In the genomic region with DNA sequence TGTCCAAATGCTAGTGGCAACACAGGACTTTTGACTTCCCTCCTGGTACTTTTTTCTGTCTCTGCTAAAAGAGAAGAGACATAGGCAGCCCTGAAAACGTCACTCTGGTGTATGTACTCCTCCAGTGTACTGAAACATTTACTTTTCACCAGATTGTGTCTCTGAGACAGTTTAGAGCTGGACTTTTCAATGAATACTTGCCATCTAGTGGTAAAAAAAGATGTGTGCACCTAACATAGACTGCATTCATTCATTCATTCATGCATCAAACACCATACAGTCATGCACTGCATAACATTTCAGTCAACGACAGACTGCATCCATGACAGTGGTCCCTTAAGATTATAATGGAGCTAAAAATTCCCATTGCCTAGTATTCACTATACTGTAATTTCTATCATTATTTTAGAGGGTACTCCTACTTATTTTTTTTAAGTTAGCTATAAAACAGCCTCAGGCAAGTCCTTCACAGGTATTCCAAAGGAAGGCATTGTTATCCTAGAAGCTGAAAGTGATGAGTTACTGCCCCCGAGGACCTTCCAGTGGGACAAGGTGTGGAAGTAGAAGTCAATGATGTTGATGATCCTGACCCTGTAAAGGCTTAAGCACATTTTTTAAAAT, we compare ENCODE assay signal across 8 cellular contexts.
DNase-seq lines count a peak whose midpoint lies in the region; ATAC-seq and TF ChIP-seq lines count a peak whose summit lies in the region.

No MANE protein-coding gene starts in this region.

- H3K27me3 Mint-ChIP-seq in natural killer cell (ENCODE audit: low read depth in 2 of 2) (peaks cover 8 to 23% of the 10 kb centered on the region in 2 donors), type B pancreatic cell (peaks cover 19% of the 10 kb centered on the region)
- peaks cover 8 to 23% of the 10 kb centered on the region in 2 donors for H3K27me3 Mint-ChIP-seq in natural killer cell treated with Interleukin-12 subunit alpha and Interleukin-12 subunit beta and Interleukin-15 and Interleukin-18, amount 100 ng/mL, for 72 hours

- no peak overlapping the region for H3K27ac Mint-ChIP-seq in natural killer cell
- no peak overlapping the region for H3K27ac Mint-ChIP-seq in natural killer cell treated with Interleukin-12 subunit alpha and Interleukin-12 subunit beta and Interleukin-15 and Interleukin-18, amount 100 ng/mL, for 72 hours
- no peak overlapping the region for H3K27ac Mint-ChIP-seq in type B pancreatic cell

- H3K36me3 Mint-ChIP-seq in natural killer cell, result no peaks in the 10 kb centered on the region
- no peaks in the 10 kb centered on the region for H3K36me3 Mint-ChIP-seq in natural killer cell treated with Interleukin-12 subunit alpha and Interleukin-12 subunit beta and Interleukin-15 and Interleukin-18, amount 100 ng/mL, for 72 hours
- no peaks in the 10 kb centered on the region for H3K36me3 Mint-ChIP-seq in type B pancreatic cell

- no peaks in the 10 kb centered on the region for H3K4me1 Mint-ChIP-seq in natural killer cell
- H3K4me1 Mint-ChIP-seq in natural killer cell treated with Interleukin-12 subunit alpha and Interleukin-12 subunit beta and Interleukin-15 and Interleukin-18, amount 100 ng/mL, for 72 hours (ENCODE audit: low read depth in 2 of 2), result no peaks in the 10 kb centered on the region
- no peaks in the 10 kb centered on the region for H3K4me1 Mint-ChIP-seq in type B pancreatic cell (ENCODE audit: unreplicated experiment)

- DNase-seq in natural killer cell (no peak), Kasumi-1 (lab: John Stamatoyannopoulos, UW) (peak; percentile 17 to 62), amniotic epithelial cell (ENCODE audit: low read depth) (peak; percentile 40), iris pigment epithelial cell (ENCODE audit: low read depth) (peak; percentile 33), type B pancreatic cell (ENCODE audit: extremely low spot score, unreplicated experiment) (no peak)
- no peak for DNase-seq in natural killer cell treated with Interleukin-12 subunit alpha and Interleukin-12 subunit beta and Interleukin-15 and Interleukin-18, amount 100 ng/mL, for 72 hours (ENCODE audit: low spot score)

- H3K4me3 Mint-ChIP-seq in natural killer cell, result no peak overlapping the region
- H3K4me3 Mint-ChIP-seq in natural killer cell treated with Interleukin-12 subunit alpha and Interleukin-12 subunit beta and Interleukin-15 and Interleukin-18, amount 100 ng/mL, for 72 hours, result no peak overlapping the region
- no peak overlapping the region for H3K4me3 Mint-ChIP-seq in type B pancreatic cell

- intact Hi-C loops in natural killer cell (cut with micrococcal nuclease), result loop anchor here (1.0 kb wide), 1 partner anchor 376 kb away; no protein-coding TSS in a partner anchor

- H3K9me3 Mint-ChIP-seq in natural killer cell (no peaks in the 10 kb centered on the region), type B pancreatic cell (no peaks in the 10 kb centered on the region)
- H3K9me3 Mint-ChIP-seq in natural killer cell treated with Interleukin-12 subunit alpha and Interleukin-12 subunit beta and Interleukin-15 and Interleukin-18, amount 100 ng/mL, for 72 hours, result no peaks in the 10 kb centered on the region

- TF ChIP-seq CTCF in natural killer cell (IDR thresholded peaks at IDR 0.05), result peak; percentile 43
- peak; percentile 75 for TF ChIP-seq CTCF in type B pancreatic cell (conservative IDR thresholded peaks at IDR 0.05)

- ATAC-seq in natural killer cell (peak in 2 of 3 donors; percentile 57), GM21447 (IDR thresholded peaks at IDR 0.05; ENCODE audit: unreplicated experiment) (no peak), HG03469 (IDR thresholded peaks at IDR 0.05; ENCODE audit: unreplicated experiment) (no peak)
- no peak for ATAC-seq in natural killer cell treated with Interleukin-12 subunit alpha and Interleukin-12 subunit beta and Interleukin-15 and Interleukin-18, amount 100 ng/mL, for 72 hours

Comparison
In these comparisons a context has a peak if more than half of its experiments do, and no peak if none do; other contexts are left out.
1. ATAC-seq: peak in natural killer cell (2 of 3); none in natural killer cell treated with Interleukin-12 subunit alpha and Interleukin-12 subunit beta and Interleukin-15 and Interleukin-18, amount 100 ng/mL, for 72 hours (0 of 2), GM21447 (single experiment) and HG03469 (single experiment).
2. DNase-seq: peak in Kasumi-1 (2 of 2), amniotic epithelial cell (single experiment) and iris pigment epithelial cell (single experiment); none in natural killer cell (single experiment), natural killer cell treated with Interleukin-12 subunit alpha and Interleukin-12 subunit beta and Interleukin-15 and Interleukin-18, amount 100 ng/mL, for 72 hours (single experiment) and type B pancreatic cell (single experiment).